1 cellular context compared by ENCODE assay signal in genomic region chr10:17616403-17617030, GRCh38.
TF ChIP-seq lines count a peak whose summit lies in the region.

No MANE protein-coding gene starts in this region.

TF ChIP-seq in K562, 482 proteins besides CTCF, POLR2A, EP300 and RAD21 (continued from another document and continues in another):
- TF ChIP-seq, protein P1, sequence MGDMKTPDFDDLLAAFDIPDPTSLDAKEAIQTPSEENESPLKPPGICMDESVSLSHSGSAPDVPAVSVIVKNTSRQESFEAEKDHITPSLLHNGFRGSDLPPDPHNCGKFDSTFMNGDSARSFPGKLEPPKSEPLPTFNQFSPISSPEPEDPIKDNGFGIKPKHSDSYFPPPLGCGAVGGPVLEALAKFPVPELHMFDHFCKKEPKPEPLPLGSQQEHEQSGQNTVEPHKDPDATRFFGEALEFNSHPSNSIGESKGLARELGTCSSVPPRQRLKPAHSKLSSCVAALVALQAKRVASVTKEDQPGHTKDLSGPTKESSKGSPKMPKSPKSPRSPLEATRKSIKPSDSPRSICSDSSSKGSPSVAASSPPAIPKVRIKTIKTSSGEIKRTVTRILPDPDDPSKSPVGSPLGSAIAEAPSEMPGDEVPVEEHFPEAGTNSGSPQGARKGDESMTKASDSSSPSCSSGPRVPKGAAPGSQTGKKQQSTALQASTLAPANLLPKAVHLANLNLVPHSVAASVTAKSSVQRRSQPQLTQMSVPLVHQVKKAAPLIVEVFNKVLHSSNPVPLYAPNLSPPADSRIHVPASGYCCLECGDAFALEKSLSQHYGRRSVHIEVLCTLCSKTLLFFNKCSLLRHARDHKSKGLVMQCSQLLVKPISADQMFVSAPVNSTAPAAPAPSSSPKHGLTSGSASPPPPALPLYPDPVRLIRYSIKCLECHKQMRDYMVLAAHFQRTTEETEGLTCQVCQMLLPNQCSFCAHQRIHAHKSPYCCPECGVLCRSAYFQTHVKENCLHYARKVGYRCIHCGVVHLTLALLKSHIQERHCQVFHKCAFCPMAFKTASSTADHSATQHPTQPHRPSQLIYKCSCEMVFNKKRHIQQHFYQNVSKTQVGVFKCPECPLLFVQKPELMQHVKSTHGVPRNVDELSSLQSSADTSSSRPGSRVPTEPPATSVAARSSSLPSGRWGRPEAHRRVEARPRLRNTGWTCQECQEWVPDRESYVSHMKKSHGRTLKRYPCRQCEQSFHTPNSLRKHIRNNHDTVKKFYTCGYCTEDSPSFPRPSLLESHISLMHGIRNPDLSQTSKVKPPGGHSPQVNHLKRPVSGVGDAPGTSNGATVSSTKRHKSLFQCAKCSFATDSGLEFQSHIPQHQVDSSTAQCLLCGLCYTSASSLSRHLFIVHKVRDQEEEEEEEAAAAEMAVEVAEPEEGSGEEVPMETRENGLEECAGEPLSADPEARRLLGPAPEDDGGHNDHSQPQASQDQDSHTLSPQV (IDR thresholded peaks at IDR 0.05) = no peak
- TF ChIP-seq NFXL1 (CRISPR knock-in tag; IDR thresholded peaks at IDR 0.05) = no peak
- no peak for TF ChIP-seq ZNF644 (tag; IDR thresholded peaks at IDR 0.05; ENCODE audit: low read depth)
- TF ChIP-seq ZMIZ1 (IDR thresholded peaks at IDR 0.05; ENCODE audit: low read depth in 2 of 2, low read length in 2 of 2) = no peak
- TF ChIP-seq ETV1 (tag; conservative IDR thresholded peaks at IDR 0.05; ENCODE audit: low read depth) = no peak
- no peak for TF ChIP-seq SIRT6 (IDR thresholded peaks at IDR 0.05; ENCODE audit: low read depth, low read length)
- TF ChIP-seq POLR2H (tag; IDR thresholded peaks at IDR 0.05; ENCODE audit: low read depth) = no peak
- TF ChIP-seq KHSRP (IDR thresholded peaks at IDR 0.05) = no peak
- TF ChIP-seq TARDBP (IDR thresholded peaks at IDR 0.05) = no peak
- no peak for TF ChIP-seq SAP30 (IDR thresholded peaks at IDR 0.05; ENCODE audit: borderline replicate concordance, insufficient read depth, low read depth, low read length, poor library complexity, severe bottlenecking)
- no peak for TF ChIP-seq ZNF274 (IDR thresholded peaks at IDR 0.05; ENCODE audit: borderline replicate concordance, low read depth, low read length)
- TF ChIP-seq LCOR (CRISPR knock-in tag; IDR thresholded peaks at IDR 0.05) = peak; percentile 87
- TF ChIP-seq DACH1 (IDR thresholded peaks at IDR 0.05; ENCODE audit: partially characterized antibody) = no peak
- TF ChIP-seq KLF6 (CRISPR knock-in tag; IDR thresholded peaks at IDR 0.05; ENCODE audit: borderline replicate concordance) = no peak
- TF ChIP-seq ZC3H11A (IDR thresholded peaks at IDR 0.05; ENCODE audit: low read depth, low read length) = no peak
- no peak for TF ChIP-seq ZBTB34 (CRISPR knock-in tag; IDR thresholded peaks at IDR 0.05)
- TF ChIP-seq MAFK (IDR thresholded peaks at IDR 0.05; ENCODE audit: low read length) = peak; percentile 77
- TF ChIP-seq TEAD1 (CRISPR knock-in tag; IDR thresholded peaks at IDR 0.05) = no peak
- no peak for TF ChIP-seq ZNF583 (CRISPR knock-in tag; IDR thresholded peaks at IDR 0.05)
- TF ChIP-seq CBX8 (IDR thresholded peaks at IDR 0.05; ENCODE audit: borderline replicate concordance, extremely low read depth, low read depth, low read length, poor library complexity, severe bottlenecking) = no peak
- no peak for TF ChIP-seq ZNF707 (CRISPR knock-in tag; conservative IDR thresholded peaks at IDR 0.05)
- TF ChIP-seq, protein P2, sequence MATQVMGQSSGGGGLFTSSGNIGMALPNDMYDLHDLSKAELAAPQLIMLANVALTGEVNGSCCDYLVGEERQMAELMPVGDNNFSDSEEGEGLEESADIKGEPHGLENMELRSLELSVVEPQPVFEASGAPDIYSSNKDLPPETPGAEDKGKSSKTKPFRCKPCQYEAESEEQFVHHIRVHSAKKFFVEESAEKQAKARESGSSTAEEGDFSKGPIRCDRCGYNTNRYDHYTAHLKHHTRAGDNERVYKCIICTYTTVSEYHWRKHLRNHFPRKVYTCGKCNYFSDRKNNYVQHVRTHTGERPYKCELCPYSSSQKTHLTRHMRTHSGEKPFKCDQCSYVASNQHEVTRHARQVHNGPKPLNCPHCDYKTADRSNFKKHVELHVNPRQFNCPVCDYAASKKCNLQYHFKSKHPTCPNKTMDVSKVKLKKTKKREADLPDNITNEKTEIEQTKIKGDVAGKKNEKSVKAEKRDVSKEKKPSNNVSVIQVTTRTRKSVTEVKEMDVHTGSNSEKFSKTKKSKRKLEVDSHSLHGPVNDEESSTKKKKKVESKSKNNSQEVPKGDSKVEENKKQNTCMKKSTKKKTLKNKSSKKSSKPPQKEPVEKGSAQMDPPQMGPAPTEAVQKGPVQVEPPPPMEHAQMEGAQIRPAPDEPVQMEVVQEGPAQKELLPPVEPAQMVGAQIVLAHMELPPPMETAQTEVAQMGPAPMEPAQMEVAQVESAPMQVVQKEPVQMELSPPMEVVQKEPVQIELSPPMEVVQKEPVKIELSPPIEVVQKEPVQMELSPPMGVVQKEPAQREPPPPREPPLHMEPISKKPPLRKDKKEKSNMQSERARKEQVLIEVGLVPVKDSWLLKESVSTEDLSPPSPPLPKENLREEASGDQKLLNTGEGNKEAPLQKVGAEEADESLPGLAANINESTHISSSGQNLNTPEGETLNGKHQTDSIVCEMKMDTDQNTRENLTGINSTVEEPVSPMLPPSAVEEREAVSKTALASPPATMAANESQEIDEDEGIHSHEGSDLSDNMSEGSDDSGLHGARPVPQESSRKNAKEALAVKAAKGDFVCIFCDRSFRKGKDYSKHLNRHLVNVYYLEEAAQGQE (CRISPR knock-in tag; IDR thresholded peaks at IDR 0.05; ENCODE audit: low read depth) = no peak
- no peak for TF ChIP-seq FOXJ3 (CRISPR knock-in tag; IDR thresholded peaks at IDR 0.05)
- TF ChIP-seq DMBX1 (CRISPR knock-in tag; IDR thresholded peaks at IDR 0.05; ENCODE audit: borderline replicate concordance) = no peak
- TF ChIP-seq, protein P3, sequence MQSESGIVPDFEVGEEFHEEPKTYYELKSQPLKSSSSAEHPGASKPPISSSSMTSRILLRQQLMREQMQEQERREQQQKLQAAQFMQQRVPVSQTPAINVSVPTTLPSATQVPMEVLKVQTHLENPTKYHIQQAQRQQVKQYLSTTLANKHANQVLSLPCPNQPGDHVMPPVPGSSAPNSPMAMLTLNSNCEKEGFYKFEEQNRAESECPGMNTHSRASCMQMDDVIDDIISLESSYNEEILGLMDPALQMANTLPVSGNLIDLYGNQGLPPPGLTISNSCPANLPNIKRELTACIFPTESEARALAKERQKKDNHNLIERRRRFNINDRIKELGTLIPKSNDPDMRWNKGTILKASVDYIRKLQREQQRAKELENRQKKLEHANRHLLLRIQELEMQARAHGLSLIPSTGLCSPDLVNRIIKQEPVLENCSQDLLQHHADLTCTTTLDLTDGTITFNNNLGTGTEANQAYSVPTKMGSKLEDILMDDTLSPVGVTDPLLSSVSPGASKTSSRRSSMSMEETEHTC (IDR thresholded peaks at IDR 0.05) = no peak
- TF ChIP-seq MYBL2 (IDR thresholded peaks at IDR 0.05; ENCODE audit: low read depth) = no peak
- TF ChIP-seq MYBL2 (CRISPR knock-in tag; IDR thresholded peaks at IDR 0.05; ENCODE audit: borderline replicate concordance) = no peak
- no peak for TF ChIP-seq ZNF324 (CRISPR knock-in tag; IDR thresholded peaks at IDR 0.05)
- no peak for TF ChIP-seq ZNF140 (CRISPR knock-in tag; IDR thresholded peaks at IDR 0.05)
- no peak for TF ChIP-seq NR2C1 (IDR thresholded peaks at IDR 0.05)
- TF ChIP-seq NR2C1 (tag; IDR thresholded peaks at IDR 0.05) = no peak
- no peak for TF ChIP-seq NKRF (IDR thresholded peaks at IDR 0.05; ENCODE audit: borderline replicate concordance)
- no peak for TF ChIP-seq SP1 (CRISPR knock-in tag; IDR thresholded peaks at IDR 0.05)
- no peak for TF ChIP-seq ZNF224 (CRISPR knock-in tag; IDR thresholded peaks at IDR 0.05)
- no peak for TF ChIP-seq ZFX (CRISPR knock-in tag; IDR thresholded peaks at IDR 0.05)
- no peak for TF ChIP-seq STAT6 (CRISPR knock-in tag; IDR thresholded peaks at IDR 0.05)
- TF ChIP-seq ZNF253 (CRISPR knock-in tag; conservative IDR thresholded peaks at IDR 0.05) = no peak
- no peak for TF ChIP-seq ILF3 (IDR thresholded peaks at IDR 0.05; ENCODE audit: borderline replicate concordance)
- TF ChIP-seq, protein P4, sequence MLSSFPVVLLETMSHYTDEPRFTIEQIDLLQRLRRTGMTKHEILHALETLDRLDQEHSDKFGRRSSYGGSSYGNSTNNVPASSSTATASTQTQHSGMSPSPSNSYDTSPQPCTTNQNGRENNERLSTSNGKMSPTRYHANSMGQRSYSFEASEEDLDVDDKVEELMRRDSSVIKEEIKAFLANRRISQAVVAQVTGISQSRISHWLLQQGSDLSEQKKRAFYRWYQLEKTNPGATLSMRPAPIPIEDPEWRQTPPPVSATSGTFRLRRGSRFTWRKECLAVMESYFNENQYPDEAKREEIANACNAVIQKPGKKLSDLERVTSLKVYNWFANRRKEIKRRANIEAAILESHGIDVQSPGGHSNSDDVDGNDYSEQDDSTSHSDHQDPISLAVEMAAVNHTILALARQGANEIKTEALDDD (IDR thresholded peaks at IDR 0.05) = no peak
- no peak for TF ChIP-seq BRCA1 (IDR thresholded peaks at IDR 0.05)
- TF ChIP-seq BRCA1 (CRISPR knock-in tag; IDR thresholded peaks at IDR 0.05) = no peak
- TF ChIP-seq NCOA2 (IDR thresholded peaks at IDR 0.05; ENCODE audit: partially characterized antibody in 2 of 2) = no peak
- 0 out of 2 replicates have a peak, but pooled peaks have one; percentile 28 for TF ChIP-seq HES1 (IDR thresholded peaks at IDR 0.05; ENCODE audit: low read depth)
- TF ChIP-seq ZNF778 (CRISPR knock-in tag; IDR thresholded peaks at IDR 0.05) = no peak
